Comparison of ENCODE assay signal across 1 cellular context in the genomic region with DNA sequence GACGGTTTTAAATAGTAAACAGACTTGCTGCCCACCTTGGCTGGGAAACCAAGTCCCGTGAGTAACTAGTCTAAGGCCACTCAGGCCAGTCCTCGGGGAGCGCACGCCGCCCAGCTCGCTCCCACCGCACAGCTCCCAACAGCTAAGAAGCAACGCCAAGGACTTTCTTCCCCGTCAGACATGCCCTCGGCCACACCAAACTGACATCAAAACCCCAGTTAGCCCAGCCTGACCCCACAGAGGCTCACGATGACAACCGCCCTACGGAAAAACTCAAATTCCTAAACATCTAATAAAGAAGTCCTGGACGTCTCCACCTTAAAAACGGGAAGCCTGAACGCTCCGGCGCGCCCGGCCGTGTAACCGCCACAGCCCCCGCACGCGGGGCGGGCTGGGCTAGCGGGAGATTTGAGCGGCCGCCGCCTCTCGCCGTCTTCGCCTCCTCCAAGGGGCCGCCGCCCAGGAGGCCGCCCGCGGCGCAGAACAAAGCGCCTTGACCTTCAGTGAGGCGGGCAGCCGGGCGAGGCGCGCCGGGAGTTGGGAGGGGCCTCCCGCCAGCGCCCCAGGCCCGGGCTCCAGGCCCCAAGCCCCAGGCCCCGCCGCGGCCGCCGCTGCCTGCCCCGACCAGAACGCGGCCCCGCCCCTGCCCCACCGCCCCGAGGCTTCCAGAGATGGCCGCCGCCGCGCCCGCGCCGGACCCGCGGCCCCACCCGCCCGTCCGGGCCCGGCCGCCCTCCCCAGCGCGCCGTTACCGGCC.
A peak's percentile ranks its signal among the peaks of the same experiment; 100 is the strongest.
TF ChIP-seq lines count a peak whose summit lies in the region.

No MANE protein-coding gene starts in this region.

TF ChIP-seq in HepG2, 621 proteins besides CTCF, POLR2A, EP300 and RAD21 (continued from another document and continues in another):
- TF ChIP-seq, protein P1, sequence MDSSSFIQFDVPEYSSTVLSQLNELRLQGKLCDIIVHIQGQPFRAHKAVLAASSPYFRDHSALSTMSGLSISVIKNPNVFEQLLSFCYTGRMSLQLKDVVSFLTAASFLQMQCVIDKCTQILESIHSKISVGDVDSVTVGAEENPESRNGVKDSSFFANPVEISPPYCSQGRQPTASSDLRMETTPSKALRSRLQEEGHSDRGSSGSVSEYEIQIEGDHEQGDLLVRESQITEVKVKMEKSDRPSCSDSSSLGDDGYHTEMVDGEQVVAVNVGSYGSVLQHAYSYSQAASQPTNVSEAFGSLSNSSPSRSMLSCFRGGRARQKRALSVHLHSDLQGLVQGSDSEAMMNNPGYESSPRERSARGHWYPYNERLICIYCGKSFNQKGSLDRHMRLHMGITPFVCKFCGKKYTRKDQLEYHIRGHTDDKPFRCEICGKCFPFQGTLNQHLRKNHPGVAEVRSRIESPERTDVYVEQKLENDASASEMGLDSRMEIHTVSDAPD (CRISPR knock-in tag; IDR thresholded peaks at IDR 0.05), result no peak
- TF ChIP-seq HOXA5 (CRISPR knock-in tag; IDR thresholded peaks at IDR 0.05), result peak; percentile 8; the same call in 1 of the 2 replicates
- TF ChIP-seq NR2C2 (CRISPR knock-in tag; IDR thresholded peaks at IDR 0.05; ENCODE audit: borderline replicate concordance), result no peak
- no peak for TF ChIP-seq GZF1 (CRISPR knock-in tag; IDR thresholded peaks at IDR 0.05)
- TF ChIP-seq, protein P2, sequence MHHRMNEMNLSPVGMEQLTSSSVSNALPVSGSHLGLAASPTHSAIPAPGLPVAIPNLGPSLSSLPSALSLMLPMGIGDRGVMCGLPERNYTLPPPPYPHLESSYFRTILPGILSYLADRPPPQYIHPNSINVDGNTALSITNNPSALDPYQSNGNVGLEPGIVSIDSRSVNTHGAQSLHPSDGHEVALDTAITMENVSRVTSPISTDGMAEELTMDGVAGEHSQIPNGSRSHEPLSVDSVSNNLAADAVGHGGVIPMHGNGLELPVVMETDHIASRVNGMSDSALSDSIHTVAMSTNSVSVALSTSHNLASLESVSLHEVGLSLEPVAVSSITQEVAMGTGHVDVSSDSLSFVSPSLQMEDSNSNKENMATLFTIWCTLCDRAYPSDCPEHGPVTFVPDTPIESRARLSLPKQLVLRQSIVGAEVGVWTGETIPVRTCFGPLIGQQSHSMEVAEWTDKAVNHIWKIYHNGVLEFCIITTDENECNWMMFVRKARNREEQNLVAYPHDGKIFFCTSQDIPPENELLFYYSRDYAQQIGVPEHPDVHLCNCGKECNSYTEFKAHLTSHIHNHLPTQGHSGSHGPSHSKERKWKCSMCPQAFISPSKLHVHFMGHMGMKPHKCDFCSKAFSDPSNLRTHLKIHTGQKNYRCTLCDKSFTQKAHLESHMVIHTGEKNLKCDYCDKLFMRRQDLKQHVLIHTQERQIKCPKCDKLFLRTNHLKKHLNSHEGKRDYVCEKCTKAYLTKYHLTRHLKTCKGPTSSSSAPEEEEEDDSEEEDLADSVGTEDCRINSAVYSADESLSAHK (CRISPR knock-in tag; IDR thresholded peaks at IDR 0.05; ENCODE audit: borderline replicate concordance), result no peak
- TF ChIP-seq CENPT (CRISPR knock-in tag; IDR thresholded peaks at IDR 0.05; ENCODE audit: low read depth), result no peak
- TF ChIP-seq, protein P3, sequence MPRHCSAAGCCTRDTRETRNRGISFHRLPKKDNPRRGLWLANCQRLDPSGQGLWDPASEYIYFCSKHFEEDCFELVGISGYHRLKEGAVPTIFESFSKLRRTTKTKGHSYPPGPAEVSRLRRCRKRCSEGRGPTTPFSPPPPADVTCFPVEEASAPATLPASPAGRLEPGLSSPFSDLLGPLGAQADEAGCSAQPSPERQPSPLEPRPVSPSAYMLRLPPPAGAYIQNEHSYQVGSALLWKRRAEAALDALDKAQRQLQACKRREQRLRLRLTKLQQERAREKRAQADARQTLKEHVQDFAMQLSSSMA (CRISPR knock-in tag; IDR thresholded peaks at IDR 0.05), result no peak
- no peak for TF ChIP-seq CHD4 (IDR thresholded peaks at IDR 0.05; ENCODE audit: borderline replicate concordance, low read length)
- TF ChIP-seq, protein P4, sequence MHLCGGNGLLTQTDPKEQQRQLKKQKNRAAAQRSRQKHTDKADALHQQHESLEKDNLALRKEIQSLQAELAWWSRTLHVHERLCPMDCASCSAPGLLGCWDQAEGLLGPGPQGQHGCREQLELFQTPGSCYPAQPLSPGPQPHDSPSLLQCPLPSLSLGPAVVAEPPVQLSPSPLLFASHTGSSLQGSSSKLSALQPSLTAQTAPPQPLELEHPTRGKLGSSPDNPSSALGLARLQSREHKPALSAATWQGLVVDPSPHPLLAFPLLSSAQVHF (CRISPR knock-in tag; IDR thresholded peaks at IDR 0.05), result no peak
- TF ChIP-seq HMGA1 (CRISPR knock-in tag; conservative IDR thresholded peaks at IDR 0.05), result no peak
- TF ChIP-seq, protein P5, sequence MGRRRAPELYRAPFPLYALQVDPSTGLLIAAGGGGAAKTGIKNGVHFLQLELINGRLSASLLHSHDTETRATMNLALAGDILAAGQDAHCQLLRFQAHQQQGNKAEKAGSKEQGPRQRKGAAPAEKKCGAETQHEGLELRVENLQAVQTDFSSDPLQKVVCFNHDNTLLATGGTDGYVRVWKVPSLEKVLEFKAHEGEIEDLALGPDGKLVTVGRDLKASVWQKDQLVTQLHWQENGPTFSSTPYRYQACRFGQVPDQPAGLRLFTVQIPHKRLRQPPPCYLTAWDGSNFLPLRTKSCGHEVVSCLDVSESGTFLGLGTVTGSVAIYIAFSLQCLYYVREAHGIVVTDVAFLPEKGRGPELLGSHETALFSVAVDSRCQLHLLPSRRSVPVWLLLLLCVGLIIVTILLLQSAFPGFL (CRISPR knock-in tag; IDR thresholded peaks at IDR 0.05), result no peak
- TF ChIP-seq SIN3A (IDR thresholded peaks at IDR 0.05; ENCODE audit: borderline replicate concordance, low read depth, low read length), result peak; percentile 49; the same call in 1 of the 2 replicates
- no peak for TF ChIP-seq KLF11 (CRISPR knock-in tag; IDR thresholded peaks at IDR 0.05)
- TF ChIP-seq MED1 (CRISPR knock-in tag; IDR thresholded peaks at IDR 0.05), result no peak; the same call in 1 of the 2 replicates
- TF ChIP-seq PRPF4 (IDR thresholded peaks at IDR 0.05; ENCODE audit: low read depth, low read length, poor library complexity, severe bottlenecking), result no peak
- no peak for TF ChIP-seq TARDBP (CRISPR knock-in tag; IDR thresholded peaks at IDR 0.05)
- TF ChIP-seq, protein P6, sequence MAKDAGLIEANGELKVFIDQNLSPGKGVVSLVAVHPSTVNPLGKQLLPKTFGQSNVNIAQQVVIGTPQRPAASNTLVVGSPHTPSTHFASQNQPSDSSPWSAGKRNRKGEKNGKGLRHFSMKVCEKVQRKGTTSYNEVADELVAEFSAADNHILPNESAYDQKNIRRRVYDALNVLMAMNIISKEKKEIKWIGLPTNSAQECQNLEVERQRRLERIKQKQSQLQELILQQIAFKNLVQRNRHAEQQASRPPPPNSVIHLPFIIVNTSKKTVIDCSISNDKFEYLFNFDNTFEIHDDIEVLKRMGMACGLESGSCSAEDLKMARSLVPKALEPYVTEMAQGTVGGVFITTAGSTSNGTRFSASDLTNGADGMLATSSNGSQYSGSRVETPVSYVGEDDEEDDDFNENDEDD (CRISPR knock-in tag; IDR thresholded peaks at IDR 0.05; ENCODE audit: borderline replicate concordance), result no peak
- peak; percentile 14 for TF ChIP-seq TEAD3 (CRISPR knock-in tag; optimal IDR thresholded peaks at IDR 0.05; ENCODE audit: borderline replicate concordance)
- TF ChIP-seq U2AF1 (optimal IDR thresholded peaks at IDR 0.05; ENCODE audit: low read depth, low read length), result no peak
- TF ChIP-seq IKZF4 (CRISPR knock-in tag; IDR thresholded peaks at IDR 0.05; ENCODE audit: borderline replicate concordance, low read depth, not compliant biosample characterization), result peak; percentile 16
- TF ChIP-seq NPAS2 (CRISPR knock-in tag; IDR thresholded peaks at IDR 0.05; ENCODE audit: borderline replicate concordance), result no peak
- no peak for TF ChIP-seq KAT8 (CRISPR knock-in tag; IDR thresholded peaks at IDR 0.05)
- TF ChIP-seq, protein P7, sequence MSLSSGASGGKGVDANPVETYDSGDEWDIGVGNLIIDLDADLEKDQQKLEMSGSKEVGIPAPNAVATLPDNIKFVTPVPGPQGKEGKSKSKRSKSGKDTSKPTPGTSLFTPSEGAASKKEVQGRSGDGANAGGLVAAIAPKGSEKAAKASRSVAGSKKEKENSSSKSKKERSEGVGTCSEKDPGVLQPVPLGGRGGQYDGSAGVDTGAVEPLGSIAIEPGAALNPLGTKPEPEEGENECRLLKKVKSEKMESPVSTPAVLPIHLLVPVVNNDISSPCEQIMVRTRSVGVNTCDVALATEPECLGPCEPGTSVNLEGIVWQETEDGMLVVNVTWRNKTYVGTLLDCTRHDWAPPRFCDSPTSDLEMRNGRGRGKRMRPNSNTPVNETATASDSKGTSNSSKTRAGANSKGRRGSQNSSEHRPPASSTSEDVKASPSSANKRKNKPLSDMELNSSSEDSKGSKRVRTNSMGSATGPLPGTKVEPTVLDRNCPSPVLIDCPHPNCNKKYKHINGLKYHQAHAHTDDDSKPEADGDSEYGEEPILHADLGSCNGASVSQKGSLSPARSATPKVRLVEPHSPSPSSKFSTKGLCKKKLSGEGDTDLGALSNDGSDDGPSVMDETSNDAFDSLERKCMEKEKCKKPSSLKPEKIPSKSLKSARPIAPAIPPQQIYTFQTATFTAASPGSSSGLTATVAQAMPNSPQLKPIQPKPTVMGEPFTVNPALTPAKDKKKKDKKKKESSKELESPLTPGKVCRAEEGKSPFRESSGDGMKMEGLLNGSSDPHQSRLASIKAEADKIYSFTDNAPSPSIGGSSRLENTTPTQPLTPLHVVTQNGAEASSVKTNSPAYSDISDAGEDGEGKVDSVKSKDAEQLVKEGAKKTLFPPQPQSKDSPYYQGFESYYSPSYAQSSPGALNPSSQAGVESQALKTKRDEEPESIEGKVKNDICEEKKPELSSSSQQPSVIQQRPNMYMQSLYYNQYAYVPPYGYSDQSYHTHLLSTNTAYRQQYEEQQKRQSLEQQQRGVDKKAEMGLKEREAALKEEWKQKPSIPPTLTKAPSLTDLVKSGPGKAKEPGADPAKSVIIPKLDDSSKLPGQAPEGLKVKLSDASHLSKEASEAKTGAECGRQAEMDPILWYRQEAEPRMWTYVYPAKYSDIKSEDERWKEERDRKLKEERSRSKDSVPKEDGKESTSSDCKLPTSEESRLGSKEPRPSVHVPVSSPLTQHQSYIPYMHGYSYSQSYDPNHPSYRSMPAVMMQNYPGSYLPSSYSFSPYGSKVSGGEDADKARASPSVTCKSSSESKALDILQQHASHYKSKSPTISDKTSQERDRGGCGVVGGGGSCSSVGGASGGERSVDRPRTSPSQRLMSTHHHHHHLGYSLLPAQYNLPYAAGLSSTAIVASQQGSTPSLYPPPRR (CRISPR knock-in tag; IDR thresholded peaks at IDR 0.05; ENCODE audit: borderline replicate concordance), result no peak
- no peak for TF ChIP-seq CBFB (CRISPR knock-in tag; IDR thresholded peaks at IDR 0.05)
- 0 out of 2 replicates have a peak, but pooled peaks have one; percentile 3 for TF ChIP-seq KMT2A (CRISPR knock-in tag; IDR thresholded peaks at IDR 0.05)
- TF ChIP-seq, protein P8, sequence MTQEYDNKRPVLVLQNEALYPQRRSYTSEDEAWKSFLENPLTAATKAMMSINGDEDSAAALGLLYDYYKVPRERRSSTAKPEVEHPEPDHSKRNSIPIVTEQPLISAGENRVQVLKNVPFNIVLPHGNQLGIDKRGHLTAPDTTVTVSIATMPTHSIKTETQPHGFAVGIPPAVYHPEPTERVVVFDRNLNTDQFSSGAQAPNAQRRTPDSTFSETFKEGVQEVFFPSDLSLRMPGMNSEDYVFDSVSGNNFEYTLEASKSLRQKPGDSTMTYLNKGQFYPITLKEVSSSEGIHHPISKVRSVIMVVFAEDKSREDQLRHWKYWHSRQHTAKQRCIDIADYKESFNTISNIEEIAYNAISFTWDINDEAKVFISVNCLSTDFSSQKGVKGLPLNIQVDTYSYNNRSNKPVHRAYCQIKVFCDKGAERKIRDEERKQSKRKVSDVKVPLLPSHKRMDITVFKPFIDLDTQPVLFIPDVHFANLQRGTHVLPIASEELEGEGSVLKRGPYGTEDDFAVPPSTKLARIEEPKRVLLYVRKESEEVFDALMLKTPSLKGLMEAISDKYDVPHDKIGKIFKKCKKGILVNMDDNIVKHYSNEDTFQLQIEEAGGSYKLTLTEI (CRISPR knock-in tag; conservative IDR thresholded peaks at IDR 0.05), result no peak
- TF ChIP-seq PITX1 (CRISPR knock-in tag; IDR thresholded peaks at IDR 0.05), result 0 out of 2 replicates have a peak, but pooled peaks have one; percentile 8
- no peak for TF ChIP-seq SKI (IDR thresholded peaks at IDR 0.05; ENCODE audit: partially characterized antibody)
- TF ChIP-seq NBN (conservative IDR thresholded peaks at IDR 0.05), result no peak
- TF ChIP-seq, protein P9, sequence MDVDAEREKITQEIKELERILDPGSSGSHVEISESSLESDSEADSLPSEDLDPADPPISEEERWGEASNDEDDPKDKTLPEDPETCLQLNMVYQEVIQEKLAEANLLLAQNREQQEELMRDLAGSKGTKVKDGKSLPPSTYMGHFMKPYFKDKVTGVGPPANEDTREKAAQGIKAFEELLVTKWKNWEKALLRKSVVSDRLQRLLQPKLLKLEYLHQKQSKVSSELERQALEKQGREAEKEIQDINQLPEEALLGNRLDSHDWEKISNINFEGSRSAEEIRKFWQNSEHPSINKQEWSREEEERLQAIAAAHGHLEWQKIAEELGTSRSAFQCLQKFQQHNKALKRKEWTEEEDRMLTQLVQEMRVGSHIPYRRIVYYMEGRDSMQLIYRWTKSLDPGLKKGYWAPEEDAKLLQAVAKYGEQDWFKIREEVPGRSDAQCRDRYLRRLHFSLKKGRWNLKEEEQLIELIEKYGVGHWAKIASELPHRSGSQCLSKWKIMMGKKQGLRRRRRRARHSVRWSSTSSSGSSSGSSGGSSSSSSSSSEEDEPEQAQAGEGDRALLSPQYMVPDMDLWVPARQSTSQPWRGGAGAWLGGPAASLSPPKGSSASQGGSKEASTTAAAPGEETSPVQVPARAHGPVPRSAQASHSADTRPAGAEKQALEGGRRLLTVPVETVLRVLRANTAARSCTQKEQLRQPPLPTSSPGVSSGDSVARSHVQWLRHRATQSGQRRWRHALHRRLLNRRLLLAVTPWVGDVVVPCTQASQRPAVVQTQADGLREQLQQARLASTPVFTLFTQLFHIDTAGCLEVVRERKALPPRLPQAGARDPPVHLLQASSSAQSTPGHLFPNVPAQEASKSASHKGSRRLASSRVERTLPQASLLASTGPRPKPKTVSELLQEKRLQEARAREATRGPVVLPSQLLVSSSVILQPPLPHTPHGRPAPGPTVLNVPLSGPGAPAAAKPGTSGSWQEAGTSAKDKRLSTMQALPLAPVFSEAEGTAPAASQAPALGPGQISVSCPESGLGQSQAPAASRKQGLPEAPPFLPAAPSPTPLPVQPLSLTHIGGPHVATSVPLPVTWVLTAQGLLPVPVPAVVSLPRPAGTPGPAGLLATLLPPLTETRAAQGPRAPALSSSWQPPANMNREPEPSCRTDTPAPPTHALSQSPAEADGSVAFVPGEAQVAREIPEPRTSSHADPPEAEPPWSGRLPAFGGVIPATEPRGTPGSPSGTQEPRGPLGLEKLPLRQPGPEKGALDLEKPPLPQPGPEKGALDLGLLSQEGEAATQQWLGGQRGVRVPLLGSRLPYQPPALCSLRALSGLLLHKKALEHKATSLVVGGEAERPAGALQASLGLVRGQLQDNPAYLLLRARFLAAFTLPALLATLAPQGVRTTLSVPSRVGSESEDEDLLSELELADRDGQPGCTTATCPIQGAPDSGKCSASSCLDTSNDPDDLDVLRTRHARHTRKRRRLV (CRISPR knock-in tag; IDR thresholded peaks at IDR 0.05), result no peak
- TF ChIP-seq ARNT2 (CRISPR knock-in tag; IDR thresholded peaks at IDR 0.05; ENCODE audit: low read depth), result no peak
- no peak for TF ChIP-seq ZNF788 (CRISPR knock-in tag; IDR thresholded peaks at IDR 0.05; ENCODE audit: borderline replicate concordance)
- no peak for TF ChIP-seq ZNF720 (CRISPR knock-in tag; IDR thresholded peaks at IDR 0.05)
- no peak for TF ChIP-seq ONECUT2 (CRISPR knock-in tag; IDR thresholded peaks at IDR 0.05)
